Comparison of ENCODE assay signal across 15 cellular contexts in the genomic region with DNA sequence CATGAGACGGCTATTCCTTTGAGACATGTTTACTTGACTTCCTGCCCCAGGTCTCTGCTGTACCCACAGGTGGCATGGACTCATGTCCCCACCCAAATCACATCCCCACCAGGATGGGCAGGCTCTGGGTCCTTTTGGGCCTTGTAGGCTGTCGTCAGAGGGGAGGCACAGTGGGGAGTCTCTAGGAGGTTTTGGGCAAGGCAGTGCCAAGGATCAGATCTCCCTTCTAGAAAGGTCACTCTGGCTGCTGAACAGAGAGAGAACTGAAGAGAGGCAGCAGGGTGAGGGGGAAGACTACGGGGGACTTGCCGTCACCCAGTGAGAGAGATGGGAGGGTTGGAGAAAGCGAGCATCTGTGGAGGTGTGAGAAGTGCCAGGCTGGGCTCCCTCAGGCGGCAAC.
"Had no signal": no experiment of that assay in that cellular context is flagged by ENCODE, and none has a peak within 500 bp of the region (broad histone marks: within the 10 kb centered on the region; RNA-seq: fewer than 3 reads in every experiment).

No MANE protein-coding gene starts in this region.

- H3K9me3 ChIP-seq: ascending aorta, left lung, ovary, tibial nerve had no signal

- H3K27ac ChIP-seq: ascending aorta, heart left ventricle, left lung, ovary, tibial nerve had no signal

- DNase-seq: activated CD4-positive, CD25-positive, alpha-beta regulatory T cell treated with anti-CD3 and anti-CD28 coated beads, Interleukin-2, amount 50 U/mL, for 72 hours; activated naive CD4-positive, alpha-beta T cell treated with Interleukin-2 at 50 U/mL for 16 hours; activated naive CD8-positive, alpha-beta T cell treated with anti-CD3 and anti-CD28 coated beads, Interleukin-2, amount 50 U/mL, for 24 hours; activated T-cell treated with anti-CD3 and anti-CD28 coated beads for 4 hours; nephron progenitor cell; stimulated activated naive CD4-positive, alpha-beta T cell; T-helper 9 cell had no signal

- FAIRE-seq: bronchial epithelial cell, frontal cortex, islet of Langerhans had no signal

- H3K4me3 ChIP-seq: ascending aorta, heart left ventricle, left lung, ovary, tibial nerve had no signal

- ATAC-seq: activated naive CD8-positive, alpha-beta T cell treated with anti-CD3 and anti-CD28 coated beads, Interleukin-2, amount 50 U/mL, for 24 hours; heart left ventricle; left lung had no signal

- H3K36me3 ChIP-seq: ascending aorta, heart left ventricle, left lung, ovary, tibial nerve had no signal
